In the genomic region with DNA sequence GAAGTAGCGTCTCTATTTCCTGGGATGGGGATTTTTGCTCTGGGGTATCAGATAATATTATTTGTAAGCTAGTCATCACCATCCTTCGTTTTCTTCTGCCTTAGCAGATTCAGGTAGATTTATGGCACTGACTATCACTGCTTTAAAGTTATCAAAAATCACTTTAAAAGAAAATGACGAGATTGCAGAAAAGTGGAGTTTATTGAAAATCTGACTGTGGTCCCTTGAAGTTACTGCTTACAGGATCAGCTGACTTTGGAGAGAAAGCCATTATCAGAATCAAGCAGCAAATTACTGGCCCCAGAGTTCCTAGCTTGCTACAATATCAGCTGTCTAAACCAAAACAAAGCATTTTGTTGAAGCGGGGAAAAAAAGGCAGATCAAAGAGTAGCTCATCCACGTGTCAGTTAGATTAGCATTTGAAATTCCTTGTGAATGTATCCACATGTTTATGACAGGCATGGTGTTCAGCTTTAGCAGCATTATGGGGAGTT, we compare ENCODE assay signal across 9 cellular contexts. TPM values are rescaled to one million over a fixed set of nuclear protein-coding genes. Genes with fewer than 3 reads are reported as not detected.
DNase-seq lines count a peak whose midpoint lies in the region; ATAC-seq and TF ChIP-seq lines count a peak whose summit lies in the region.
"Had no signal": no experiment of that assay in that cellular context is flagged by ENCODE, and none has a peak within 500 bp of the region (broad histone marks: within the 10 kb centered on the region; RNA-seq: fewer than 3 reads in every experiment).

No MANE protein-coding gene starts in this region.

- 9 to 12% methylated on average over 5 of the region's 5 CpGs for WGBS in body of pancreas, 2 donors
- 21% methylated on average over 5 of the region's 5 CpGs for WGBS in right lobe of liver (ENCODE audit: insufficient coverage, low coverage, low lambda C conversion rate, missing lambda C conversion rate)

- intact Hi-C loops in body of pancreas (cut with DNase I) (no loop called here), right lobe of liver (cut with DNase I) (no loop called here)

- DNase-seq in body of pancreas (no peak), right lobe of liver (no peak), NCI-H510A (lab: John Stamatoyannopoulos, UW) (no peak), NCI-H1436 treated with DMSO at 0.1 percent for 48 hours (lab: John Stamatoyannopoulos, UW) (no peak)
- DNase-seq in stimulated activated naive B cell treated with anti-CD40 and anti-IgM and Interleukin-4, amounts not matched to agents 10 μg/mL and 1 μg/mL and 100 μg/mL, for 72 hours = no peak
- DNase-seq: NCI-H1694 treated with DMSO at 0.1 percent for 48 hours, SHP77 treated with DMSO at 0.1 percent for 48 hours had no signal

- peaks cover 18 to 22% (median 21%) of the 10 kb centered on the region in 3 donors for H3K4me1 Mint-ChIP-seq in IgD-negative memory B cell
- H3K4me1 Mint-ChIP-seq in stimulated activated naive B cell treated with anti-CD40 and anti-IgM and Interleukin-4, amounts not matched to agents 10 μg/mL and 1 μg/mL and 100 μg/mL, for 72 hours = peaks cover 38 to 78% of the 10 kb centered on the region in 2 donors

- no peaks in the 10 kb centered on the region for H3K36me3 Mint-ChIP-seq in IgD-negative memory B cell
- H3K36me3 Mint-ChIP-seq in stimulated activated naive B cell treated with anti-CD40 and anti-IgM and Interleukin-4, amounts not matched to agents 10 μg/mL and 1 μg/mL and 100 μg/mL, for 72 hours = peaks cover 27 to 64% of the 10 kb centered on the region in 2 donors

- H3K27me3 ChIP-seq in body of pancreas (no peaks in the 10 kb centered on the region), right lobe of liver (no peaks in the 10 kb centered on the region)

- no peaks in the 10 kb centered on the region for H3K27me3 Mint-ChIP-seq in IgD-negative memory B cell
- H3K27me3 Mint-ChIP-seq in stimulated activated naive B cell treated with anti-CD40 and anti-IgM and Interleukin-4, amounts not matched to agents 10 μg/mL and 1 μg/mL and 100 μg/mL, for 72 hours = no peaks in the 10 kb centered on the region

- H3K4me3 ChIP-seq in body of pancreas (no peak overlapping the region), right lobe of liver (no peak overlapping the region)

- no peak for ATAC-seq in body of pancreas
- no peak for ATAC-seq in right lobe of liver
- ATAC-seq in stimulated activated naive B cell treated with anti-CD40 and anti-IgM and Interleukin-4, amounts not matched to agents 10 μg/mL and 1 μg/mL and 100 μg/mL, for 72 hours (replicated peaks) = no peak
- no peak for ATAC-seq in GM18861 (IDR thresholded peaks at IDR 0.05; ENCODE audit: unreplicated experiment)

- TF ChIP-seq POLR2A in body of pancreas (IDR thresholded peaks at IDR 0.05) (no peak), right lobe of liver (IDR thresholded peaks at IDR 0.05) (no peak)

- H3K27ac ChIP-seq in body of pancreas (peak overlapping the region; percentile 89 to 99 (median 98)), right lobe of liver (peak overlapping the region; percentile 90 to 98 (median 97))

- no peaks in the 10 kb centered on the region for H3K9me3 ChIP-seq in body of pancreas
- H3K9me3 ChIP-seq in right lobe of liver = no peaks in the 10 kb centered on the region

- H3K4me1 ChIP-seq in body of pancreas (peaks cover 48% of the 10 kb centered on the region), right lobe of liver (peaks cover 0 to 36% (median 19%) of the 10 kb centered on the region in 4 donors)

- H3K27ac Mint-ChIP-seq in IgD-negative memory B cell = peak overlapping the region in 2 of 3 donors; percentile 56 to 59
- peak overlapping the region; percentile 37 for H3K27ac Mint-ChIP-seq in stimulated activated naive B cell treated with anti-CD40 and anti-IgM and Interleukin-4, amounts not matched to agents 10 μg/mL and 1 μg/mL and 100 μg/mL, for 72 hours

- H3K36me3 ChIP-seq in body of pancreas (replicated peaks in 1 of 2; ENCODE audit: insufficient read depth in 1 of 2, low read depth in 2 of 2) = no peaks in the 10 kb centered on the region
- H3K36me3 ChIP-seq in right lobe of liver = no peaks in the 10 kb centered on the region

- TF ChIP-seq CTCF in body of pancreas (IDR thresholded peaks at IDR 0.05) = no peak
- no peak for TF ChIP-seq CTCF in right lobe of liver (IDR thresholded peaks at IDR 0.05)

- H3K9me3 Mint-ChIP-seq in IgD-negative memory B cell = no peaks in the 10 kb centered on the region
- peaks cover 0 to 4% of the 10 kb centered on the region in 2 donors for H3K9me3 Mint-ChIP-seq in stimulated activated naive B cell treated with anti-CD40 and anti-IgM and Interleukin-4, amounts not matched to agents 10 μg/mL and 1 μg/mL and 100 μg/mL, for 72 hours

- no peak overlapping the region for H3K4me3 Mint-ChIP-seq in IgD-negative memory B cell
- no peak overlapping the region for H3K4me3 Mint-ChIP-seq in stimulated activated naive B cell treated with anti-CD40 and anti-IgM and Interleukin-4, amounts not matched to agents 10 μg/mL and 1 μg/mL and 100 μg/mL, for 72 hours

RNA-seq across cellular contexts. Expression of a gene that starts 18.5 kb away (rescaled TPM):
- 89.4 TPM for polyA plus RNA-seq in IgD-negative memory B cell
- 10 to 100 TPM; 17.4 to 24.4 TPM for total RNA-seq in body of pancreas
- total RNA-seq in right lobe of liver = 10 to 100 TPM; 24.0 to 40.8 (median 27.6) TPM
